In genomic region chr6:33410711-33411631, GRCh38 we compare ENCODE assay signal across 8 cellular contexts. TPM values are rescaled to one million over a fixed set of nuclear protein-coding genes. Genes with fewer than 3 reads are reported as not detected.
DNase-seq lines count a peak whose midpoint lies in the region; ATAC-seq and TF ChIP-seq lines count a peak whose summit lies in the region.

PHF1 (plus strand) TSS chr6:33411014; CDS start chr6:33412264, 1,250 bp downstream.

- TF ChIP-seq CTCF in astrocyte of the spinal cord (IDR thresholded peaks at IDR 0.05; ENCODE audit: low read depth, low read length), result no peak
- TF ChIP-seq CTCF in hepatocyte (IDR thresholded peaks at IDR 0.05; ENCODE audit: poor library complexity), result peak; percentile 25

- peaks cover 31% of the 10 kb centered on the region for H3K79me2 ChIP-seq in hepatocyte

- peaks cover 10% of the 10 kb centered on the region for H3K4me1 ChIP-seq in hepatocyte (ENCODE audit: insufficient read depth)

- 0% methylated on average over 19 of the region's 67 CpGs for WGBS in hepatocyte (ENCODE audit: low lambda C conversion rate, missing lambda C conversion rate)

- DNase-seq in COLO829 (ENCODE audit: low spot score), result peak; percentile 84
- no peak for DNase-seq in astrocyte of the spinal cord (ENCODE audit: low read depth, low spot score)
- DNase-seq in hepatocyte (ENCODE audit: low spot score), result peak; percentile 91
- DNase-seq in sciatic nerve (ENCODE audit: low spot score), result peak; percentile 86
- DNase-seq in activated effector memory CD4-positive, alpha-beta T cell treated with anti-CD3 and anti-CD28 coated beads, Interleukin-2, amount 50 U/mL, for 16 hours, result no peak

- TF ChIP-seq POLR2A in GM18951 (IDR thresholded peaks at IDR 0.05; ENCODE audit: extremely low read depth, insufficient read depth, insufficient read length), result peak; percentile 48

- H3K4me2 ChIP-seq in hepatocyte, result peak within 1 kb of the TSS; percentile 96

- no peaks in the 10 kb centered on the region for H3K9me3 ChIP-seq in hepatocyte (ENCODE audit: low read depth)

- no peaks in the 10 kb centered on the region for H3K27me3 ChIP-seq in hepatocyte

- H4K20me1 ChIP-seq in hepatocyte (ENCODE audit: insufficient read depth, poor library complexity, severe bottlenecking), result no peaks in the 10 kb centered on the region

- intact Hi-C loops in sciatic nerve (cut with DNase I), result no loop called here

- H3K36me3 ChIP-seq in hepatocyte (replicated peaks; ENCODE audit: insufficient read depth, low read depth), result no peaks in the 10 kb centered on the region

- peak within 1 kb of the TSS; percentile 62 for H3K4me3 ChIP-seq in astrocyte of the spinal cord (ENCODE audit: low read depth, low read length)
- H3K4me3 ChIP-seq in hepatocyte, result peak within 1 kb of the TSS; percentile 99

- ATAC-seq in HG03135 (IDR thresholded peaks at IDR 0.05; ENCODE audit: unreplicated experiment) (peak; percentile 38), sciatic nerve (peak; percentile 82)

- no peaks in the 10 kb centered on the region for H3K9me2 ChIP-seq in hepatocyte (replicated peaks; ENCODE audit: insufficient read depth)

- peak within 1 kb of the TSS; percentile 93 for H3K27ac ChIP-seq in hepatocyte

- H2AFZ ChIP-seq in hepatocyte, result peak within 1 kb of the TSS; percentile 54

- in situ Hi-C loops in GM18951 (cut with MboI; ENCODE audit: low sequenced_read_pairs, unreplicated experiment), result no loop called here
- in situ Hi-C loops in astrocyte of the spinal cord (cut with HindIII; ENCODE audit: low sequenced_read_pairs), result no loop called here

TF ChIP-seq in PFSK-1, 5 proteins besides CTCF, POLR2A, EP300 and RAD21:
- no peak for TF ChIP-seq FOXP2 (optimal IDR thresholded peaks at IDR 0.05; ENCODE audit: borderline replicate concordance, extremely low read depth, extremely low read length, insufficient read depth)
- 0 out of 2 replicates have a peak, but pooled peaks have one; percentile 10 for TF ChIP-seq SIN3A (IDR thresholded peaks at IDR 0.05; ENCODE audit: borderline replicate concordance, insufficient read depth, low read length)

RNA-seq across cellular contexts. Expression of gene PHF1, which starts in this region (rescaled TPM):
- polyA plus RNA-seq in PFSK-1 (2012; ENCODE audit: insufficient read length, low read depth), result 121 TPM
- 37.2 and 44.4 TPM in 2 replicates for total RNA-seq in hepatocyte
- 42.4 and 53.0 TPM in 2 replicates for polyA plus RNA-seq in hepatocyte
- total RNA-seq in sciatic nerve, result 107 TPM

Comparison
In these comparisons a context has a peak if more than half of its experiments do, and no peak if none do; other contexts are left out.
1. DNase-seq: peak in COLO829 (single experiment), hepatocyte (single experiment) and sciatic nerve (single experiment); none in astrocyte of the spinal cord (single experiment) and activated effector memory CD4-positive, alpha-beta T cell treated with anti-CD3 and anti-CD28 coated beads, Interleukin-2, amount 50 U/mL, for 16 hours (single experiment).